9 cellular contexts compared by ENCODE assay signal in genomic region chr15:41934843-41935242, GRCh38. TPM values are rescaled to one million over a fixed set of nuclear protein-coding genes. Genes with fewer than 3 reads are reported as not detected.
A peak's percentile ranks its signal among the peaks of the same experiment; 100 is the strongest.
DNase-seq lines count a peak whose midpoint lies in the region; ATAC-seq and TF ChIP-seq lines count a peak whose summit lies in the region.
"Had no signal": no experiment of that assay in that cellular context is flagged by ENCODE, and none has a peak within 500 bp of the region (broad histone marks: within the 10 kb centered on the region; RNA-seq: fewer than 3 reads in every experiment).

No MANE protein-coding gene starts in this region.

- ATAC-seq in activated CD8-positive, alpha-beta T cell treated with anti-CD3 and anti-CD28 coated beads for 36 hours = peak; percentile 70
- no peak for ATAC-seq in GM18909 (IDR thresholded peaks at IDR 0.05; ENCODE audit: poor library complexity, unreplicated experiment)

- peaks cover 10% of the 10 kb centered on the region for H3K36me3 Mint-ChIP-seq in activated CD8-positive, alpha-beta T cell treated with anti-CD3 and anti-CD28 coated beads for 36 hours (ENCODE audit: low read depth)

- peak overlapping the region; percentile 97 for H3K27ac Mint-ChIP-seq in activated CD8-positive, alpha-beta T cell treated with anti-CD3 and anti-CD28 coated beads for 36 hours

- in situ Hi-C loops in KBM-7 (cut with MboI; ENCODE audit: low pct_unique_long_range_greater_than_20kb, low sequenced_read_pairs) = no loop called here

- H3K4me3 Mint-ChIP-seq in activated CD8-positive, alpha-beta T cell treated with anti-CD3 and anti-CD28 coated beads for 36 hours = peak overlapping the region; percentile 59

- CTCF ChIA-PET in activated CD8-positive, alpha-beta T cell treated with anti-CD3 and anti-CD28 coated beads for 36 hours (lab: Charles Lee) = interaction anchor here (1.0 to 2.3 kb wide), 4 partner anchors 11 to 160 kb away, joined by 4 to 8 read pairs (median 5); partner anchors contain the start of genes EHD4 and MAPKBP1

- H3K9me3 Mint-ChIP-seq in activated CD8-positive, alpha-beta T cell treated with anti-CD3 and anti-CD28 coated beads for 36 hours = no peaks in the 10 kb centered on the region

- DNase-seq in KBM-7 = peak; percentile 51
- DNase-seq in activated CD8-positive, alpha-beta T cell treated with anti-CD3 and anti-CD28 coated beads for 36 hours = peak; percentile 83
- peak; percentile 78 for DNase-seq in epithelial cell of esophagus (ENCODE audit: low read depth)
- peak; percentile 72 for DNase-seq in stimulated activated CD4-positive, alpha-beta T cell treated with anti-CD3 and anti-CD28 coated beads, Interleukin-1b, Interleukin-23, amount 100 ng/mL, for 48 hours
- no peak for DNase-seq in NCI-H2107 (lab: John Stamatoyannopoulos, UW)
- no peak for DNase-seq in NCI-H510A (lab: John Stamatoyannopoulos, UW)
- no peak for DNase-seq in RKO (ENCODE audit: low spot score)

- no peaks in the 10 kb centered on the region for H3K27me3 Mint-ChIP-seq in activated CD8-positive, alpha-beta T cell treated with anti-CD3 and anti-CD28 coated beads for 36 hours

- no peak overlapping the region for H3K4me3 ChIP-seq in epithelial cell of esophagus (ENCODE audit: low read length)
- H3K4me3 ChIP-seq: SJSA1 had no signal

- intact Hi-C loops in activated CD8-positive, alpha-beta T cell treated with anti-CD3 and anti-CD28 coated beads for 36 hours (cut with micrococcal nuclease) = no loop called here

- H3K4me1 Mint-ChIP-seq in activated CD8-positive, alpha-beta T cell treated with anti-CD3 and anti-CD28 coated beads for 36 hours (ENCODE audit: low read depth) = peaks cover 58% of the 10 kb centered on the region

- POLR2A ChIA-PET in activated CD8-positive, alpha-beta T cell treated with anti-CD3 and anti-CD28 coated beads for 36 hours (lab: Charles Lee) = interaction anchor here (0.6 to 4.4 kb wide), 5 partner anchors 11 to 39 kb away, joined by 3 to 44 read pairs (median 4); partner anchors contain the start of gene EHD4

- TF ChIP-seq CTCF in activated CD8-positive, alpha-beta T cell treated with anti-CD3 and anti-CD28 coated beads for 36 hours (IDR thresholded peaks at IDR 0.05) = no peak
- TF ChIP-seq CTCF in epithelial cell of esophagus (IDR thresholded peaks at IDR 0.05; ENCODE audit: insufficient read depth, low read depth, low read length, missing control alignments) = no peak

RNA-seq across cellular contexts. Expression of gene EHD4, which starts 37.5 kb away (rescaled TPM):
- total RNA-seq in activated CD8-positive, alpha-beta T cell treated with anti-CD3 and anti-CD28 coated beads for 36 hours = 10 to 100 TPM; 22.3 to 22.6 TPM

RNA-seq across cellular contexts. Expression of gene SPTBN5, which starts 41.0 kb away (rescaled TPM):
- under 1 TPM; 0.11 to 0.14 TPM for total RNA-seq in activated CD8-positive, alpha-beta T cell treated with anti-CD3 and anti-CD28 coated beads for 36 hours

Comparison
In these comparisons a context has a peak if more than half of its experiments do, and no peak if none do; other contexts are left out.
1. DNase-seq: peak in KBM-7 (single experiment), activated CD8-positive, alpha-beta T cell treated with anti-CD3 and anti-CD28 coated beads for 36 hours (single experiment), epithelial cell of esophagus (single experiment) and stimulated activated CD4-positive, alpha-beta T cell treated with anti-CD3 and anti-CD28 coated beads, Interleukin-1b, Interleukin-23, amount 100 ng/mL, for 48 hours (single experiment); none in NCI-H2107 (single experiment), NCI-H510A (single experiment) and RKO (single experiment).